In genomic region chr12:115101518-115101917, GRCh38 we compare ENCODE assay signal across 34 cellular contexts.
"Had no signal": no experiment of that assay in that cellular context is flagged by ENCODE, and none has a peak within 500 bp of the region (broad histone marks: within the 10 kb centered on the region; RNA-seq: fewer than 3 reads in every experiment).

No MANE protein-coding gene starts in this region.

- H3K36me3 ChIP-seq: MG63 had no signal

- DNase-seq: Karpas-422, Kasumi-1, KG1, MG63, MM.1S, MV-4-11, NCI-H1048, NCI-H1092, NCI-H1092 treated with DMSO at 0.1 percent for 48 hours, NCI-H1105, NCI-H1105 treated with DMSO at 0.1 percent for 48 hours, NCI-H1417, NCI-H1417 treated with DMSO at 0.1 percent for 48 hours, NCI-H1436, NCI-H1436 treated with DMSO at 0.1 percent for 48 hours, NCI-H146, NCI-H1694, NCI-H1694 treated with DMSO at 0.1 percent for 48 hours, NCI-H187, NCI-H187 treated with DMSO at 0.1 percent for 48 hours, NCI-H1930, NCI-H2029, NCI-H2029 treated with DMSO at 0.1 percent for 48 hours, NCI-H2081, NCI-H2081 treated with DMSO at 0.1 percent for 48 hours, NCI-H2107, NCI-H2171, NCI-H2171 treated with DMSO at 0.1 percent for 48 hours, NCI-H2227 treated with DMSO at 0.1 percent for 48 hours, NCI-H226, NCI-H345, NCI-H446, NCI-H446 treated with DMSO at 0.1 percent for 48 hours had no signal

- H3K9ac ChIP-seq: KMS-11 had no signal

- H3K4me3 ChIP-seq: MG63 had no signal

- H3K4me2 ChIP-seq: KMS-11 had no signal

- H3K27me3 ChIP-seq: MG63 had no signal

- H3K9me3 ChIP-seq: MG63 had no signal

- H3K27ac ChIP-seq: KMS-11 had no signal
